Comparison of ENCODE assay signal across 23 cellular contexts in genomic region chr6:53038148-53038547, GRCh38.
"Had no signal": no experiment of that assay in that cellular context is flagged by ENCODE, and none has a peak within 500 bp of the region (broad histone marks: within the 10 kb centered on the region; RNA-seq: fewer than 3 reads in every experiment).

No MANE protein-coding gene starts in this region.

- DNase-seq: islet precursor cell; left ventricle myocardium inferior; midbrain; mucosa of descending colon; naive thymus-derived CD8-positive, alpha-beta T cell; nucleus accumbens; pancreas; posterior cingulate gyrus; retina; right cardiac atrium; small intestine; spleen; stimulated activated CD4-positive, alpha-beta T cell treated with anti-CD3 and anti-CD28 coated beads, Interleukin-4, amount 100 ng/mL, for 24 hours; stimulated activated naive CD4-positive, alpha-beta T cell; tibial artery; trophoblast cell; uterus had no signal

- H3K27ac ChIP-seq: left ventricle myocardium inferior, pancreas, prostate gland, spleen, suprapubic skin, thoracic aorta, tibial artery, uterus had no signal

- H3K27me3 ChIP-seq: pancreas, spleen, suprapubic skin, tibial artery, uterus had no signal

- H3K4me1 ChIP-seq: pancreas, prostate gland, uterus had no signal

- ATAC-seq: mucosa of descending colon; naive thymus-derived CD8-positive, alpha-beta T cell; pancreas; right cardiac atrium; sciatic nerve; stimulated activated effector memory CD8-positive, alpha-beta T cell treated with anti-CD3 and anti-CD28 coated beads, Interleukin-12 subunit alpha, Interleukin-12 subunit beta, amount 100 ng/mL, for 72 hours had no signal

- H3K9me3 ChIP-seq: left ventricle myocardium inferior, mucosa of descending colon, pancreas, prostate gland, spleen, suprapubic skin, thoracic aorta, tibial artery, uterus had no signal

- H3K36me3 ChIP-seq: prostate gland, uterus had no signal

- H3K4me3 ChIP-seq: left ventricle myocardium inferior, lung, mucosa of descending colon, pancreas, prostate gland, spleen, suprapubic skin, thoracic aorta, tibial artery, uterus had no signal
